In the genomic region with DNA sequence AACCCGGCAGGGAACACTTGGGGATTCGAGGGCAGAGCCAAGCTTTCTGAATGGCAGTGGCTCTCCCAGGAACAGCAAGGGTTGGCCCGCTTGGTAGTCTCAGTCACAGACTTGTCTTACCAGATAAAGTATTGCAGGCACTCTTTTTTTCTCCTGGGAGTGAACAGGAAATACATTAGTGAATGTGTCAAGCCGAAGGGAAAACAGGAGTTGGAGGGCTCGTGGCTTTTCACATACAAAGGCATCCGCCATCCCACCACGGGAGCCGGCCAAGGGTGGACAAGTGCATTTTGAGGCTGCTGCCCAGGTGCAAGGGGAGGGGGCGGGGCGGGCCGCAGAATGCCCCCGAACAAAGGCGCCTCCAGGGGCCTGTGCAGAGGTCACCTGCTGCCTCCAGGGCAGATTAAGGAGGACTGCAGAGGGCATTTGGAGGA, we compare ENCODE assay signal across 10 cellular contexts.
DNase-seq lines count a peak whose midpoint lies in the region; ATAC-seq and TF ChIP-seq lines count a peak whose summit lies in the region.
"Had no signal": no experiment of that assay in that cellular context is flagged by ENCODE, and none has a peak within 500 bp of the region (broad histone marks: within the 10 kb centered on the region; RNA-seq: fewer than 3 reads in every experiment).

No MANE protein-coding gene starts in this region.

- H3K36me3 ChIP-seq in upper lobe of right lung = no peaks in the 10 kb centered on the region

- POLR2A ChIA-PET in WTC11 (lab: Charles Lee) = interaction anchor here (0.6 to 2.7 kb wide), 3 partner anchors 12 to 645 kb away, joined by 3 to 10 read pairs (median 5); no protein-coding TSS in a partner anchor

- DNase-seq in Right ventricle myocardium superior (no peak), cardiac septum (ENCODE audit: low spot score) (no peak), WTC11 (ENCODE audit: low spot score) (peak; percentile 60), upper lobe of right lung (no peak), foreskin melanocyte (no peak), activated gamma-delta T cell (lab: John Stamatoyannopoulos, UW) (no peak)
- DNase-seq in T-helper 2 cell treated with Interferon-gamma antibody and Interleukin-4, amounts not matched to agents 5 μg/mL and 100 μg/mL, for 36 hours (ENCODE audit: low spot score) = no peak

- no peak overlapping the region for H3K4me3 ChIP-seq in upper lobe of right lung
- H3K4me3 ChIP-seq: skin epidermis had no signal

- H3K27me3 ChIP-seq in upper lobe of right lung = no peaks in the 10 kb centered on the region

- H3K4me3 Mint-ChIP-seq in WTC11 = peak overlapping the region; percentile 66
- H3K4me3 Mint-ChIP-seq in T-helper 2 cell treated with Interferon-gamma antibody and Interleukin-4, amounts not matched to agents 5 μg/mL and 100 μg/mL, for 36 hours = no peak overlapping the region

- H3K27ac Mint-ChIP-seq in WTC11 = peak overlapping the region; percentile 92
- H3K27ac Mint-ChIP-seq in T-helper 2 cell treated with Interferon-gamma antibody and Interleukin-4, amounts not matched to agents 5 μg/mL and 100 μg/mL, for 36 hours = no peak overlapping the region

- H3K9me3 ChIP-seq in upper lobe of right lung = no peaks in the 10 kb centered on the region

- H3K4me1 Mint-ChIP-seq in WTC11 = peaks cover 63% of the 10 kb centered on the region
- H3K4me1 Mint-ChIP-seq in T-helper 2 cell treated with Interferon-gamma antibody and Interleukin-4, amounts not matched to agents 5 μg/mL and 100 μg/mL, for 36 hours (ENCODE audit: low read depth) = no peaks in the 10 kb centered on the region

- H3K9me3 Mint-ChIP-seq in WTC11 = peaks cover 27% of the 10 kb centered on the region
- H3K9me3 Mint-ChIP-seq in T-helper 2 cell treated with Interferon-gamma antibody and Interleukin-4, amounts not matched to agents 5 μg/mL and 100 μg/mL, for 36 hours = no peaks in the 10 kb centered on the region

- no peak for TF ChIP-seq CTCF in WTC11 (IDR thresholded peaks at IDR 0.05)
- no peak for TF ChIP-seq CTCF in upper lobe of right lung (IDR thresholded peaks at IDR 0.05)

- H3K4me1 ChIP-seq in upper lobe of right lung = no peaks in the 10 kb centered on the region

- CTCF ChIA-PET in WTC11 (lab: Charles Lee) = interaction anchor here (0.8 to 1.7 kb wide), 7 partner anchors 8 to 178 kb away, joined by 3 to 8 read pairs (median 5); no protein-coding TSS in a partner anchor

- H3K27me3 Mint-ChIP-seq in WTC11 (ENCODE audit: low read depth) = peaks cover 22% of the 10 kb centered on the region
- H3K27me3 Mint-ChIP-seq in T-helper 2 cell treated with Interferon-gamma antibody and Interleukin-4, amounts not matched to agents 5 μg/mL and 100 μg/mL, for 36 hours (ENCODE audit: low read depth) = peaks cover 8% of the 10 kb centered on the region

- H3K36me3 Mint-ChIP-seq in WTC11 = peaks cover 22% of the 10 kb centered on the region
- no peaks in the 10 kb centered on the region for H3K36me3 Mint-ChIP-seq in T-helper 2 cell treated with Interferon-gamma antibody and Interleukin-4, amounts not matched to agents 5 μg/mL and 100 μg/mL, for 36 hours (ENCODE audit: low read depth)

- no peak overlapping the region for H3K27ac ChIP-seq in upper lobe of right lung
- H3K27ac ChIP-seq: epithelial cell of prostate, skin epidermis had no signal

- intact Hi-C loops in Right ventricle myocardium superior (cut with DNase I) (no loop called here), cardiac septum (cut with DNase I) (no loop called here), upper lobe of right lung (cut with DNase I) (no loop called here)

- peak; percentile 41 for ATAC-seq in Right ventricle myocardium superior (ENCODE audit: poor library complexity)
- ATAC-seq in HG03066 (IDR thresholded peaks at IDR 0.05; ENCODE audit: low read depth, unreplicated experiment) = peak; percentile 34
- peak; percentile 73 for ATAC-seq in WTC11
- peak; percentile 39 for ATAC-seq in upper lobe of right lung

TF ChIP-seq in WTC11, 78 proteins besides CTCF, POLR2A, EP300 and RAD21:
- TF ChIP-seq, protein P1, sequence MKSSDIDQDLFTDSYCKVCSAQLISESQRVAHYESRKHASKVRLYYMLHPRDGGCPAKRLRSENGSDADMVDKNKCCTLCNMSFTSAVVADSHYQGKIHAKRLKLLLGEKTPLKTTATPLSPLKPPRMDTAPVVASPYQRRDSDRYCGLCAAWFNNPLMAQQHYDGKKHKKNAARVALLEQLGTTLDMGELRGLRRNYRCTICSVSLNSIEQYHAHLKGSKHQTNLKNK (CRISPR knock-in tag; IDR thresholded peaks at IDR 0.05) = no peak
- TF ChIP-seq TEAD1 (CRISPR knock-in tag; IDR thresholded peaks at IDR 0.05) = 0 out of 2 replicates have a peak, but pooled peaks have one; percentile 2
- no peak for TF ChIP-seq ZNF423 (CRISPR knock-in tag; IDR thresholded peaks at IDR 0.05)
- TF ChIP-seq CBFB (CRISPR knock-in tag; IDR thresholded peaks at IDR 0.05; ENCODE audit: low read depth) = no peak
- no peak for TF ChIP-seq KAT7 (CRISPR knock-in tag; IDR thresholded peaks at IDR 0.05; ENCODE audit: borderline replicate concordance)
- TF ChIP-seq, protein P2, sequence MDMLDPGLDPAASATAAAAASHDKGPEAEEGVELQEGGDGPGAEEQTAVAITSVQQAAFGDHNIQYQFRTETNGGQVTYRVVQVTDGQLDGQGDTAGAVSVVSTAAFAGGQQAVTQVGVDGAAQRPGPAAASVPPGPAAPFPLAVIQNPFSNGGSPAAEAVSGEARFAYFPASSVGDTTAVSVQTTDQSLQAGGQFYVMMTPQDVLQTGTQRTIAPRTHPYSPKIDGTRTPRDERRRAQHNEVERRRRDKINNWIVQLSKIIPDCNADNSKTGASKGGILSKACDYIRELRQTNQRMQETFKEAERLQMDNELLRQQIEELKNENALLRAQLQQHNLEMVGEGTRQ (CRISPR knock-in tag; IDR thresholded peaks at IDR 0.05) = peak; percentile 37; the same call in 1 of the 2 replicates
- TF ChIP-seq, protein P3, sequence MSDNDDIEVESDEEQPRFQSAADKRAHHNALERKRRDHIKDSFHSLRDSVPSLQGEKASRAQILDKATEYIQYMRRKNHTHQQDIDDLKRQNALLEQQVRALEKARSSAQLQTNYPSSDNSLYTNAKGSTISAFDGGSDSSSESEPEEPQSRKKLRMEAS (CRISPR knock-in tag; IDR thresholded peaks at IDR 0.05) = 0 out of 2 replicates have a peak, but pooled peaks have one; percentile 13
TF ChIP-seq in WTC11: peak in this region for 3.
